ENCODE assay signal across 8 cellular contexts in genomic region chr4:164779811-164780216, GRCh38. TPM values are rescaled to one million over a fixed set of nuclear protein-coding genes. Genes with fewer than 3 reads are reported as not detected.
A peak's percentile ranks its signal among the peaks of the same experiment; 100 is the strongest.
DNase-seq lines count a peak whose midpoint lies in the region; ATAC-seq and TF ChIP-seq lines count a peak whose summit lies in the region.

No MANE protein-coding gene starts in this region.

- H3K27me3 Mint-ChIP-seq in osteocyte (ENCODE audit: unreplicated experiment) = peaks cover 18% of the 10 kb centered on the region

- peak; percentile 9 for DNase-seq in NCI-H345 (lab: John Stamatoyannopoulos, UW)
- DNase-seq in NCI-H345 treated with DMSO at 0.1 percent for 48 hours (lab: John Stamatoyannopoulos, UW; ENCODE audit: unreplicated experiment) = no peak
- peak; percentile 30 for DNase-seq in RPMI7951 (ENCODE audit: low read depth)
- no peak for DNase-seq in esophagus squamous epithelium (lab: John Stamatoyannopoulos, UW)
- DNase-seq in osteocyte (ENCODE audit: extremely low spot score, unreplicated experiment) = no peak
- DNase-seq in activated CD4-positive, CD25-positive, alpha-beta regulatory T cell (lab: John Stamatoyannopoulos, UW) = no peak

- no peaks in the 10 kb centered on the region for H3K4me1 Mint-ChIP-seq in osteocyte (ENCODE audit: unreplicated experiment)

- H3K9me3 Mint-ChIP-seq in osteocyte (ENCODE audit: unreplicated experiment) = no peaks in the 10 kb centered on the region

- no peak overlapping the region for H3K27ac ChIP-seq in esophagus squamous epithelium

- H3K4me3 ChIP-seq in esophagus squamous epithelium = no peak overlapping the region

- H3K4me1 ChIP-seq in esophagus squamous epithelium = no peaks in the 10 kb centered on the region

- no peaks in the 10 kb centered on the region for H3K36me3 Mint-ChIP-seq in osteocyte (ENCODE audit: unreplicated experiment)

- TF ChIP-seq POLR2A in esophagus squamous epithelium (IDR thresholded peaks at IDR 0.05) = no peak

- intact Hi-C loops in esophagus squamous epithelium (cut with DNase I) = no loop called here

- TF ChIP-seq CTCF in esophagus squamous epithelium (IDR thresholded peaks at IDR 0.05) (peak in 5 of 6 experiments; percentile 44 to 77 (median 51)), osteocyte (IDR thresholded peaks at IDR 0.05) (peak; percentile 77)

- H3K27ac Mint-ChIP-seq in osteocyte (ENCODE audit: unreplicated experiment) = no peak overlapping the region

- 0 to 53% methylated on average over 3 to 7 of the region's 7 CpGs for WGBS in esophagus squamous epithelium, 2 donors

- H3K9me3 ChIP-seq in esophagus squamous epithelium = no peaks in the 10 kb centered on the region

- peak; percentile 80 for ATAC-seq in GM18868 (IDR thresholded peaks at IDR 0.05; ENCODE audit: unreplicated experiment)
- ATAC-seq in HG03378 (IDR thresholded peaks at IDR 0.05; ENCODE audit: unreplicated experiment) = peak; percentile 82

- no peaks in the 10 kb centered on the region for H3K27me3 ChIP-seq in esophagus squamous epithelium

- no peaks in the 10 kb centered on the region for H3K36me3 ChIP-seq in esophagus squamous epithelium

- no peak overlapping the region for H3K4me3 Mint-ChIP-seq in osteocyte (ENCODE audit: unreplicated experiment)

RNA-seq across cellular contexts. Expression of gene SMIM31, which starts 25.9 kb away (rescaled TPM):
- total RNA-seq in RPMI7951 (2014; rRNA removed; shearing (Covaris generic)) = not detected in 2 replicates
- total RNA-seq in esophagus squamous epithelium (not detected), osteocyte (not detected in 2 replicates)

Comparison
In these comparisons a context has a peak if more than half of its experiments do, and no peak if none do; other contexts are left out.
1. DNase-seq: peak in NCI-H345 (single experiment) and RPMI7951 (single experiment); none in NCI-H345 treated with DMSO at 0.1 percent for 48 hours (single experiment), esophagus squamous epithelium (single experiment), osteocyte (single experiment) and activated CD4-positive, CD25-positive, alpha-beta regulatory T cell (0 of 4).